In the genomic region with DNA sequence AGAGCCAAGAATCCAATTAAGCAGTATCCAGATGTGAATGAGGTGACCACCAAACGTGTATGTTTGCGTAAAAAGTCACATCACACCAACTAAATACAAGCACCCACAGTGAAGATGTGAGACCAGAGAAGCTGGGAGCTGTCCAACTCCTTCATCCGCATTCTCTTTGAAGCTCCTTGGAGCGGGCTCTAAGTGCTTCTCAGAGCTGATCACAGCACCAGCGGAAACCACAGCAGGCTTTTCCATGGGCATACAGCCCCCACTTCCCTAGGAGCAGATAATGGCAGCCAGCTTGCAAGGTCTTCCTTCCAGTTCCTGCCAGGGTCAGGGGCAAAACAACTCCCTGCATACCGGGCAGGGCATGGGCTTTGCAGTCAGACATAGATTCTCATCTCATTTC, we compare ENCODE assay signal across 27 cellular contexts. TPM values are rescaled to one million over a fixed set of nuclear protein-coding genes. Genes with fewer than 3 reads are reported as not detected.
A peak's percentile ranks its signal among the peaks of the same experiment; 100 is the strongest.
DNase-seq lines count a peak whose midpoint lies in the region; ATAC-seq and TF ChIP-seq lines count a peak whose summit lies in the region.
"Had no signal": no experiment of that assay in that cellular context is flagged by ENCODE, and none has a peak within 500 bp of the region (broad histone marks: within the 10 kb centered on the region; RNA-seq: fewer than 3 reads in every experiment).

No MANE protein-coding gene starts in this region.

- TF ChIP-seq CTCF in gastroesophageal sphincter (IDR thresholded peaks at IDR 0.05) (no peak), psoas muscle (IDR thresholded peaks at IDR 0.05) (no peak)

- H3K27me3 ChIP-seq in gastroesophageal sphincter, result no peaks in the 10 kb centered on the region
- H3K27me3 ChIP-seq in psoas muscle (ENCODE audit: insufficient read depth in 3 of 3, low read length in 2 of 3), result no peaks in the 10 kb centered on the region
- H3K27me3 ChIP-seq: adrenal gland, BLaER1, dorsolateral prefrontal cortex, right atrium auricular region had no signal

- H3K4me1 ChIP-seq in gastroesophageal sphincter (peaks cover 22 to 89% (median 28%) of the 10 kb centered on the region in 3 donors), psoas muscle (peaks cover 53% of the 10 kb centered on the region)
- H3K4me1 ChIP-seq: BLaER1 had no signal

- intact Hi-C loops in psoas muscle (cut with DNase I), result loop anchor here in 1 of 2 donors (5.0 kb wide), 1 partner anchor 36 kb away; the partner anchor contains the start of gene REEP1

- H3K36me3 Mint-ChIP-seq in T-helper 17 cell (ENCODE audit: low read depth), result peaks cover 3% of the 10 kb centered on the region
- H3K36me3 Mint-ChIP-seq: activated CD4-positive, alpha-beta memory T cell treated with anti-CD3 and anti-CD28 coated beads for 36 hours; naive thymus-derived CD8-positive, alpha-beta T cell had no signal

- peak; percentile 73 for DNase-seq in DMS79 (lab: John Stamatoyannopoulos, UW)
- DNase-seq in LHCN-M2 (ENCODE audit: low read depth), result peak; percentile 20
- no peak for DNase-seq in psoas muscle
- DNase-seq in T-helper 17 cell, result no peak
- no peak for DNase-seq in T-helper 9 cell
- DNase-seq: activated CD4-positive, alpha-beta memory T cell treated with anti-CD3 and anti-CD28 coated beads for 36 hours; activated gamma-delta T cell treated with Interleukin-2 at 50 U/mL for 16 hours; activated T-cell treated with anti-CD3 and anti-CD28 coated beads for 4 hours; central memory CD4-positive, alpha-beta T cell; dorsolateral prefrontal cortex; MV-4-11; naive thymus-derived CD8-positive, alpha-beta T cell; NCI-H2171 treated with DMSO at 0.1 percent for 48 hours; T-helper 2 cell; trophoblast cell had no signal

- H3K27ac Mint-ChIP-seq in T-helper 17 cell, result no peak overlapping the region
- H3K27ac Mint-ChIP-seq: activated CD4-positive, alpha-beta memory T cell treated with anti-CD3 and anti-CD28 coated beads for 36 hours; naive thymus-derived CD8-positive, alpha-beta T cell; stimulated activated naive CD8-positive, alpha-beta T cell treated with anti-CD3 and anti-CD28 coated beads, Interleukin-15, Interleukin-2, amounts not matched to agents 100 ng/mL and 50 ng/mL, for 24 hours had no signal

- H3K4me3 Mint-ChIP-seq in T-helper 17 cell, result no peak overlapping the region
- H3K4me3 Mint-ChIP-seq: activated CD4-positive, alpha-beta memory T cell treated with anti-CD3 and anti-CD28 coated beads for 36 hours; naive thymus-derived CD8-positive, alpha-beta T cell; stimulated activated naive CD8-positive, alpha-beta T cell treated with anti-CD3 and anti-CD28 coated beads, Interleukin-15, Interleukin-2, amounts not matched to agents 100 ng/mL and 50 ng/mL, for 24 hours had no signal

- H3K9me3 ChIP-seq in gastroesophageal sphincter (no peaks in the 10 kb centered on the region), psoas muscle (no peaks in the 10 kb centered on the region), T-helper 17 cell (ENCODE audit: control insufficient read depth, low read length, poor library complexity, severe bottlenecking) (no peaks in the 10 kb centered on the region)
- H3K9me3 ChIP-seq: adrenal gland, BLaER1, right atrium auricular region had no signal

- H3K36me3 ChIP-seq in gastroesophageal sphincter, result no peaks in the 10 kb centered on the region
- H3K36me3 ChIP-seq in psoas muscle (ENCODE audit: insufficient read depth in 1 of 2, low read depth in 1 of 2), result no peaks in the 10 kb centered on the region
- H3K36me3 ChIP-seq: adrenal gland, BLaER1, right atrium auricular region, WERI-Rb-1 had no signal

- H3K27ac ChIP-seq in gastroesophageal sphincter (peak overlapping the region in 3 of 4 donors; percentile 57 to 91 (median 90)), psoas muscle (peak overlapping the region; percentile 38)
- H3K27ac ChIP-seq: adrenal gland, BLaER1, epithelial cell of prostate, RWPE1, SK-N-MC, WERI-Rb-1 had no signal

- peaks cover 3% of the 10 kb centered on the region for H3K4me1 Mint-ChIP-seq in T-helper 17 cell

- WGBS in gastroesophageal sphincter (ENCODE audit: low coverage in 1 of 2), 2 donors, result 58 to 59% methylated on average over 6 of the region's 6 CpGs
- WGBS in psoas muscle, 3 donors, result 70 to 77% (median 77%) methylated on average over 6 of the region's 6 CpGs

- H3K27me3 Mint-ChIP-seq in T-helper 17 cell, result peaks cover 60% of the 10 kb centered on the region

- ATAC-seq in gastroesophageal sphincter, result no peak
- no peak for ATAC-seq in psoas muscle
- ATAC-seq in HG03175 (IDR thresholded peaks at IDR 0.05; ENCODE audit: unreplicated experiment), result no peak
- ATAC-seq in T-helper 17 cell, result no peak
- no peak for ATAC-seq in GM21528 (IDR thresholded peaks at IDR 0.05; ENCODE audit: low FRiP score, unreplicated experiment)
- ATAC-seq: naive thymus-derived CD8-positive, alpha-beta T cell had no signal

- TF ChIP-seq EP300 in gastroesophageal sphincter (IDR thresholded peaks at IDR 0.05), result no peak

- no peak overlapping the region for H3K4me3 ChIP-seq in gastroesophageal sphincter
- no peak overlapping the region for H3K4me3 ChIP-seq in psoas muscle
- H3K4me3 ChIP-seq: adrenal gland, BLaER1, dorsolateral prefrontal cortex, lung, right atrium auricular region, SK-N-MC had no signal

- no peak for TF ChIP-seq POLR2A in gastroesophageal sphincter (IDR thresholded peaks at IDR 0.05)

RNA-seq across cellular contexts. Expression of gene REEP1, which starts 36.4 kb away (rescaled TPM):
- total RNA-seq in LHCN-M2 (2014; rRNA removed) (0.38 and 0.52 TPM in 2 replicates), gastroesophageal sphincter (100 to 1,000 TPM in 1 of 4 donors, 10 to 100 TPM in 3; 22.9 to 107 (median 70.7) TPM), psoas muscle (10 to 100 TPM in 2 of 4 donors, 1 to 10 TPM in 2; 4.1 to 16.1 (median 9.7) TPM), T-helper 17 cell (1 to 10 TPM in 1 of 2 donors, not detected in 1; 2.2 TPM)
- polyA plus RNA-seq in LHCN-M2 (2012), result 0.47 TPM
- polyA plus RNA-seq in psoas muscle, result 1 to 10 TPM; 1.2 to 8.2 (median 4.8) TPM
- polyA plus RNA-seq: naive thymus-derived CD8-positive, alpha-beta T cell had no signal

Comparison
In these comparisons a context has a peak if more than half of its experiments do, and no peak if none do; other contexts are left out.
1. DNase-seq: peak in DMS79 (single experiment) and LHCN-M2 (single experiment); none in psoas muscle (0 of 2), T-helper 17 cell (0 of 3) and T-helper 9 cell (single experiment).